Comparison of ENCODE assay signal across 28 cellular contexts in genomic region chr15:55383687-55384086, GRCh38. TPM values are rescaled to one million over a fixed set of nuclear protein-coding genes. Genes with fewer than 3 reads are reported as not detected.
DNase-seq lines count a peak whose midpoint lies in the region; ATAC-seq, FAIRE-seq and TF ChIP-seq lines count a peak whose summit lies in the region.
"Had no signal": no experiment of that assay in that cellular context is flagged by ENCODE, and none has a peak within 500 bp of the region (broad histone marks: within the 10 kb centered on the region; RNA-seq: fewer than 3 reads in every experiment).

No MANE protein-coding gene starts in this region.

- BruUV-seq in K562 (replicated peaks; lab: Mats Ljungman, UMichigan) = no TSS peak

- POLR2A ChIA-PET in activated CD4-positive, alpha-beta T cell treated with anti-CD3 and anti-CD28 coated beads for 36 hours (lab: Charles Lee) = no interaction called here
- POLR2A ChIA-PET in A549 (lab: Yijun Ruan, JAX) (interaction anchor here (1.0 kb wide), 1 partner anchor 25 kb away, joined by 3 read pairs; the partner anchor contains the start of genes CCPG1 and PIERCE2), K562 (lab: Yijun Ruan, JAX) (interaction anchor here (1.3 to 2.3 kb wide), 3 partner anchors 13 to 20 kb away, joined by 3 to 7 read pairs (median 6); no protein-coding TSS in a partner anchor)
- POLR2A ChIA-PET in activated CD4-positive, alpha-beta memory T cell treated with anti-CD3 and anti-CD28 coated beads, Interleukin-2, amount 10 ng/mL, durations not matched to agents 7 days and 5 days (lab: Charles Lee) = no interaction called here

- TF ChIP-seq CTCF in A549 (IDR thresholded peaks at IDR 0.05) (no peak), K562 (IDR thresholded peaks at IDR 0.05 in 2 of 3, conservative IDR thresholded peaks at IDR 0.05 in 1 of 3; ENCODE audit: insufficient read depth in 2 of 3, low read depth in 1 of 3, low read length in 3 of 3) (no peak)

- intact Hi-C loops in activated CD4-positive, alpha-beta T cell treated with anti-CD3 and anti-CD28 coated beads for 36 hours (cut with DNase I, micrococcal nuclease) = no loop called here
- intact Hi-C loops in K562 (cut with micrococcal nuclease) = no loop called here

- H3K36me3 ChIP-seq in K562 (ENCODE audit: control insufficient read depth, insufficient read depth, low read length) = peaks cover 64% of the 10 kb centered on the region; the same call in 2 of the 3 replicates
- H3K36me3 ChIP-seq: BE2C had no signal

- H3K4me2 ChIP-seq in A549 = no peak overlapping the region
- no peak overlapping the region for H3K4me2 ChIP-seq in K562 (ENCODE audit: insufficient read depth, low read length)
- H3K4me2 ChIP-seq: BLaER1 had no signal

- no peak for DNase-seq in activated CD4-positive, alpha-beta T cell treated with anti-CD3 and anti-CD28 coated beads for 36 hours
- DNase-seq in activated CD4-positive, alpha-beta T cell treated with anti-CD3 and anti-CD28 coated beads for 1 hour = no peak
- DNase-seq in A549 (ENCODE audit: low read depth in 1 of 2, low spot score in 1 of 2) (no peak), T-helper 17 cell (no peak), K562 (ENCODE audit: extremely low read depth in 1 of 4, low spot score in 3 of 4) (no peak)
- DNase-seq in stimulated activated naive CD4-positive, alpha-beta T cell (lab: John Stamatoyannopoulos, UW) = no peak
- no peak for DNase-seq in activated CD4-positive, alpha-beta memory T cell treated with anti-CD3 and anti-CD28 coated beads, Interleukin-2, amount 10 ng/mL, durations not matched to agents 7 days and 5 days
- DNase-seq: ACHN; BE2C; C1 segment of cervical spinal cord; CD4-positive, alpha-beta memory T cell; CD4-positive, CD25-positive, alpha-beta regulatory T cell; CD8-positive, alpha-beta memory T cell; COR-L47; DMS 273 treated with DMSO at 0.1 percent for 48 hours; DMS153; DMS53; DMS79; DND-41; EL; GDM1 had no signal

- no peaks in the 10 kb centered on the region for H3K27me3 Mint-ChIP-seq in activated CD4-positive, alpha-beta T cell treated with anti-CD3 and anti-CD28 coated beads for 36 hours
- H3K27me3 Mint-ChIP-seq in T-helper 17 cell = no peaks in the 10 kb centered on the region
- H3K27me3 Mint-ChIP-seq in activated CD4-positive, alpha-beta memory T cell treated with anti-CD3 and anti-CD28 coated beads, Interleukin-2, amount 10 ng/mL, durations not matched to agents 7 days and 5 days = no peaks in the 10 kb centered on the region
- H3K27me3 Mint-ChIP-seq: CD4-positive, alpha-beta memory T cell; CD4-positive, CD25-positive, alpha-beta regulatory T cell; CD8-positive, alpha-beta memory T cell had no signal

- WGBS in A549 (ENCODE audit: missing lambda C conversion rate) = 91% methylated on average over 2 of the region's 2 CpGs
- 93% methylated on average over 2 of the region's 2 CpGs for WGBS in K562 (ENCODE audit: insufficient coverage, low coverage, missing lambda C conversion rate)

- CTCF ChIA-PET in activated CD4-positive, alpha-beta T cell treated with anti-CD3 and anti-CD28 coated beads for 36 hours (lab: Charles Lee) = interaction anchor here (0.5 kb wide), 1 partner anchor 55 kb away, joined by 4 read pairs; no protein-coding TSS in a partner anchor
- CTCF ChIA-PET in A549 (lab: Yijun Ruan, JAX) (interaction anchor here (1.7 to 2.5 kb wide), 2 partner anchors 25 to 56 kb away, joined by 4 to 12 read pairs; partner anchors contain the start of genes CCPG1 and PIERCE2), K562 (lab: Yijun Ruan, JAX; ENCODE audit: low intra/inter-chr PET ratio) (no interaction called here)
- CTCF ChIA-PET in activated CD4-positive, alpha-beta memory T cell treated with anti-CD3 and anti-CD28 coated beads, Interleukin-2, amount 10 ng/mL, durations not matched to agents 7 days and 5 days (lab: Charles Lee) = interaction anchor here (1.0 to 1.7 kb wide), 2 partner anchors 24 to 52 kb away, joined by 4 to 10 read pairs; partner anchors contain the start of genes CCPG1 and PIERCE2

- TF ChIP-seq EP300 in A549 (IDR thresholded peaks at IDR 0.05) = no peak
- TF ChIP-seq EP300 in K562 (IDR thresholded peaks at IDR 0.05; ENCODE audit: low read length) = no peak

- H3K9ac ChIP-seq in K562 (ENCODE audit: insufficient read depth in 1 of 2, low read depth in 2 of 2, low read length in 2 of 2) = no peak overlapping the region
- H3K9ac ChIP-seq: BLaER1 had no signal

- H4K20me1 ChIP-seq in K562 (replicated peaks; ENCODE audit: control insufficient read depth, insufficient read depth, low read length) = no peaks in the 10 kb centered on the region
- H4K20me1 ChIP-seq: BLaER1 had no signal

- no peak for TF ChIP-seq RAD21 in A549 (conservative IDR thresholded peaks at IDR 0.05 in 1 of 2, IDR thresholded peaks at IDR 0.05 in 1 of 2)
- no peak for TF ChIP-seq RAD21 in K562 (CRISPR knock-in tag; conservative IDR thresholded peaks at IDR 0.05 in 1 of 2, IDR thresholded peaks at IDR 0.05 in 1 of 2)

- peak overlapping the region; percentile 35 for H3K27ac Mint-ChIP-seq in activated CD4-positive, alpha-beta T cell treated with anti-CD3 and anti-CD28 coated beads for 36 hours
- peak overlapping the region; percentile 16 for H3K27ac Mint-ChIP-seq in T-helper 17 cell
- H3K27ac Mint-ChIP-seq in activated CD4-positive, alpha-beta memory T cell treated with anti-CD3 and anti-CD28 coated beads, Interleukin-2, amount 10 ng/mL, durations not matched to agents 7 days and 5 days = no peak overlapping the region
- H3K27ac Mint-ChIP-seq: CD14-positive monocyte; CD4-positive, CD25-positive, alpha-beta regulatory T cell had no signal

- H3K9me3 ChIP-seq in A549 (no peaks in the 10 kb centered on the region), T-helper 17 cell (ENCODE audit: control insufficient read depth, low read length, poor library complexity, severe bottlenecking) (no peaks in the 10 kb centered on the region), K562 (replicated peaks; ENCODE audit: control insufficient read depth, insufficient read depth, low read depth, low read length) (no peaks in the 10 kb centered on the region)
- H3K9me3 ChIP-seq: BE2C had no signal

- no peaks in the 10 kb centered on the region for H3K9me1 ChIP-seq in K562 (ENCODE audit: control insufficient read depth, insufficient read depth, low read length)

- H3K4me1 ChIP-seq in A549 (peaks cover 4% of the 10 kb centered on the region; the same call in 2 of the 3 replicates), K562 (replicated peaks in 1 of 2; ENCODE audit: control insufficient read depth in 2 of 2, insufficient read depth in 2 of 2, low read length in 2 of 2) (no peaks in the 10 kb centered on the region)
- H3K4me1 ChIP-seq: BE2C, BLaER1 had no signal

- no peaks in the 10 kb centered on the region for H3K9me3 Mint-ChIP-seq in activated CD4-positive, alpha-beta T cell treated with anti-CD3 and anti-CD28 coated beads for 36 hours (ENCODE audit: low read depth)
- H3K9me3 Mint-ChIP-seq in activated CD4-positive, alpha-beta memory T cell treated with anti-CD3 and anti-CD28 coated beads, Interleukin-2, amount 10 ng/mL, durations not matched to agents 7 days and 5 days = no peaks in the 10 kb centered on the region
- H3K9me3 Mint-ChIP-seq: CD4-positive, alpha-beta memory T cell; CD4-positive, CD25-positive, alpha-beta regulatory T cell; CD8-positive, alpha-beta memory T cell had no signal

- H3K4me3 ChIP-seq in A549 (no peak overlapping the region), K562 (no peak overlapping the region)
- H3K4me3 ChIP-seq: BLaER1, GM12878 had no signal

- FAIRE-seq in A549 (lab: Jason Lieb, UNC) = peak; percentile 51
- FAIRE-seq in K562 (lab: Jason Lieb, UNC) = no peak
- FAIRE-seq: GM12878, GM12892, GM18507 had no signal

- H3K4me3 Mint-ChIP-seq in activated CD4-positive, alpha-beta T cell treated with anti-CD3 and anti-CD28 coated beads for 36 hours = no peak overlapping the region
- no peak overlapping the region for H3K4me3 Mint-ChIP-seq in T-helper 17 cell
- H3K4me3 Mint-ChIP-seq in activated CD4-positive, alpha-beta memory T cell treated with anti-CD3 and anti-CD28 coated beads, Interleukin-2, amount 10 ng/mL, durations not matched to agents 7 days and 5 days = no peak overlapping the region
- H3K4me3 Mint-ChIP-seq: CD14-positive monocyte; CD4-positive, alpha-beta memory T cell; CD4-positive, CD25-positive, alpha-beta regulatory T cell; CD8-positive, alpha-beta memory T cell had no signal

- no peaks in the 10 kb centered on the region for H3K27me3 ChIP-seq in K562 (ENCODE audit: control insufficient read depth in 2 of 2, insufficient read depth in 2 of 2, low read length in 2 of 2)
- H3K27me3 ChIP-seq: BE2C, BLaER1 had no signal

- H3K79me2 ChIP-seq in K562 (ENCODE audit: control insufficient read depth, insufficient read depth, low read length) = no peaks in the 10 kb centered on the region

- H3K36me3 Mint-ChIP-seq in activated CD4-positive, alpha-beta T cell treated with anti-CD3 and anti-CD28 coated beads for 36 hours (ENCODE audit: low read depth) = peaks cover 18% of the 10 kb centered on the region
- peaks cover 4% of the 10 kb centered on the region for H3K36me3 Mint-ChIP-seq in T-helper 17 cell (ENCODE audit: low read depth)
- peaks cover 25% of the 10 kb centered on the region for H3K36me3 Mint-ChIP-seq in activated CD4-positive, alpha-beta memory T cell treated with anti-CD3 and anti-CD28 coated beads, Interleukin-2, amount 10 ng/mL, durations not matched to agents 7 days and 5 days (ENCODE audit: low read depth)

- no peak for TF ChIP-seq POLR2A in A549 (IDR thresholded peaks at IDR 0.05; ENCODE audit: low read length)
- TF ChIP-seq POLR2A in K562 (conservative IDR thresholded peaks at IDR 0.05) = no peak

- ATAC-seq in activated CD4-positive, alpha-beta T cell treated with anti-CD3 and anti-CD28 coated beads for 36 hours = no peak
- ATAC-seq in A549 (no peak), T-helper 17 cell (no peak), K562 (no peak), HG03097 (IDR thresholded peaks at IDR 0.05; ENCODE audit: low FRiP score, unreplicated experiment) (no peak)
- ATAC-seq: GM12878 had no signal

- in situ Hi-C loops in K562 (cut with MboI) = no loop called here

- H3K27ac ChIP-seq in A549 = no peak overlapping the region
- no peak overlapping the region for H3K27ac ChIP-seq in K562 (ENCODE audit: extremely low read depth, low read depth, low read length)
- H3K27ac ChIP-seq: 22Rv1, BLaER1 had no signal

- H3K4me1 Mint-ChIP-seq in activated CD4-positive, alpha-beta T cell treated with anti-CD3 and anti-CD28 coated beads for 36 hours = no peaks in the 10 kb centered on the region
- H3K4me1 Mint-ChIP-seq in T-helper 17 cell = peaks cover 3% of the 10 kb centered on the region
- peaks cover 2% of the 10 kb centered on the region for H3K4me1 Mint-ChIP-seq in activated CD4-positive, alpha-beta memory T cell treated with anti-CD3 and anti-CD28 coated beads, Interleukin-2, amount 10 ng/mL, durations not matched to agents 7 days and 5 days

- H2AFZ ChIP-seq in K562 (ENCODE audit: low read depth, low read length) = no peak overlapping the region

RNA-seq across cellular contexts. Expression of gene CCPG1, which starts 24.5 kb away (rescaled TPM):
- 10 to 100 TPM; 11.3 to 12.2 TPM for total RNA-seq in activated CD4-positive, alpha-beta T cell treated with anti-CD3 and anti-CD28 coated beads for 36 hours
- polyA plus RNA-seq in A549 (2011; rRNA removed) = 173 and 176 TPM in 2 replicates
- 7.6 and 8.5 TPM in 2 replicates for polyA plus RNA-seq in A549 (2012; cell fraction: cytosol; rRNA removed)
- 4.9 and 7.9 TPM in 2 replicates for polyA plus RNA-seq in A549 (2012; cell fraction: nucleus; rRNA removed)
- 35.2 to 38.0 TPM (median 36.6 TPM) in 3 replicates for polyA plus RNA-seq in A549 (2017; fragmentation: RNase III; extraction: RNeasy Plus Mini Kit Qiagen cat#74134 plus additional on column Dnase treatment)
- 53.6 and 69.6 TPM in 2 replicates for polyA minus RNA-seq in A549 (2011; rRNA and poly(A)+ RNA removed)
- total RNA-seq in T-helper 17 cell = 10 to 100 TPM; 25.6 to 28.2 TPM
- 52.4 and 135 TPM in 2 replicates for total RNA-seq in K562 (2011; cell fraction: chromatin; rRNA removed; ENCODE audit: low replicate concordance)
- 18.8 and 28.3 TPM in 2 replicates for total RNA-seq in K562 (2011; cell fraction: nucleolus; rRNA removed)
- 41.9 and 56.3 TPM in 2 replicates for total RNA-seq in K562 (2011; cell fraction: nucleoplasm; rRNA removed)
- total RNA-seq in K562 (2014; rRNA removed) = 29.0 and 33.0 TPM in 2 replicates
- total RNA-seq in K562 (2014; rRNA removed; fragmentation: Illumina TruSeq; extraction: Trizol) = 54.9 and 76.1 TPM in 2 replicates
- 32.7 and 35.4 TPM in 2 replicates for total RNA-seq in K562 (2015; rRNA removed; fragmentation: Illumina TruSeq; extraction: Trizol)
- 41.9 and 48.7 TPM in 2 replicates for total RNA-seq in K562 (2021)
- 43.8 and 44.3 TPM in 2 replicates for polyA plus RNA-seq in K562 (2011; rRNA removed)
- polyA plus RNA-seq in K562 (2011; cell fraction: cytosol; rRNA removed) = 6.3 and 13.6 TPM in 2 replicates
- 10.0 and 19.9 TPM in 2 replicates for polyA plus RNA-seq in K562 (2011; cell fraction: nucleus; rRNA removed)
- 20.6 and 150 TPM in 2 replicates for polyA plus RNA-seq in K562 (2012)
- polyA plus RNA-seq in K562 (2014; fragmentation: Illumina TruSeq; extraction: Trizol) = 44.5 and 47.3 TPM in 2 replicates
- 10 to 100 TPM; 37.1 to 41.1 TPM for polyA plus RNA-seq in K562 (2014; fragmentation: Nextera tagmentation; extraction: Ambion mirVana)
- polyA plus RNA-seq in K562 (2014; rRNA removed) = 24.5 and 33.0 TPM in 2 replicates
- polyA minus RNA-seq in K562 (2011; rRNA and poly(A)+ RNA removed) = 54.8 and 94.0 TPM in 2 replicates
- polyA minus RNA-seq in K562 (2011; cell fraction: cytosol; rRNA and poly(A)+ RNA removed) = 22.1 and 27.6 TPM in 2 replicates
- 9.7 and 20.3 TPM in 2 replicates for polyA minus RNA-seq in K562 (2011; cell fraction: nucleus; rRNA and poly(A)+ RNA removed)
- 10 to 100 TPM; 33.3 to 33.4 TPM for total RNA-seq in activated CD4-positive, alpha-beta memory T cell treated with anti-CD3 and anti-CD28 coated beads, Interleukin-2, amount 10 ng/mL, durations not matched to agents 7 days and 5 days

RNA-seq across cellular contexts. Expression of gene PIERCE2, which starts 24.6 kb away (rescaled TPM):
- total RNA-seq in activated CD4-positive, alpha-beta T cell treated with anti-CD3 and anti-CD28 coated beads for 36 hours = under 1 TPM; 0.34 to 0.81 TPM
- polyA plus RNA-seq in A549 (2011; rRNA removed) (13.4 and 14.8 TPM in 2 replicates), A549 (2017; fragmentation: RNase III; extraction: RNeasy Plus Mini Kit Qiagen cat#74134 plus additional on column Dnase treatment) (3.3 to 4.8 TPM (median 4.3 TPM) in 3 replicates), K562 (2011; rRNA removed) (3.1 and 4.2 TPM in 2 replicates), K562 (2014; fragmentation: Illumina TruSeq; extraction: Trizol) (4.1 and 4.8 TPM in 2 replicates), K562 (2014; fragmentation: Nextera tagmentation; extraction: Ambion mirVana) (1 to 10 TPM; 4.0 to 4.2 TPM), K562 (2014; rRNA removed) (3.8 and 4.4 TPM in 2 replicates)
- polyA plus RNA-seq in A549 (2012; cell fraction: cytosol; rRNA removed) = 2.2 and 2.5 TPM in 2 replicates
- 0.50 and 0.98 TPM in 2 replicates for polyA plus RNA-seq in A549 (2012; cell fraction: nucleus; rRNA removed)
- polyA minus RNA-seq in A549 (2011; rRNA and poly(A)+ RNA removed) = 0.41 and 1.0 TPM in 2 replicates
- total RNA-seq in T-helper 17 cell (under 1 TPM in 1 of 2 donors, not detected in 1; 0.97 TPM), K562 (2014; rRNA removed) (2.3 and 2.9 TPM in 2 replicates), K562 (2014; rRNA removed; fragmentation: Illumina TruSeq; extraction: Trizol) (2.9 and 3.3 TPM in 2 replicates), K562 (2015; rRNA removed; fragmentation: Illumina TruSeq; extraction: Trizol) (1.8 and 2.9 TPM in 2 replicates), K562 (2021) (2.0 and 3.1 TPM in 2 replicates)
- total RNA-seq in K562 (2011; cell fraction: chromatin; rRNA removed; ENCODE audit: low replicate concordance) = 0.69 TPM in 1 of 2 replicates, not detected in the other
- total RNA-seq in K562 (2011; cell fraction: nucleolus; rRNA removed) = 1.1 TPM in 1 of 2 replicates, not detected in the other
- total RNA-seq in K562 (2011; cell fraction: nucleoplasm; rRNA removed) = 0.66 and 1.3 TPM in 2 replicates
- polyA plus RNA-seq in K562 (2011; cell fraction: cytosol; rRNA removed) = 1.1 and 2.3 TPM in 2 replicates
- 0.43 and 0.70 TPM in 2 replicates for polyA plus RNA-seq in K562 (2011; cell fraction: nucleus; rRNA removed)
- 2.5 and 13.9 TPM in 2 replicates for polyA plus RNA-seq in K562 (2012)
- polyA minus RNA-seq in K562 (2011; rRNA and poly(A)+ RNA removed) = 0.42 and 0.45 TPM in 2 replicates
- 2.0 TPM in 1 of 2 replicates, not detected in the other for polyA minus RNA-seq in K562 (2011; cell fraction: cytosol; rRNA and poly(A)+ RNA removed)
- polyA minus RNA-seq in K562 (2011; cell fraction: nucleus; rRNA and poly(A)+ RNA removed) = 0.67 TPM in 1 of 2 replicates, not detected in the other
- not detected for total RNA-seq in activated CD4-positive, alpha-beta memory T cell treated with anti-CD3 and anti-CD28 coated beads, Interleukin-2, amount 10 ng/mL, durations not matched to agents 7 days and 5 days
- total RNA-seq: CD4-positive, alpha-beta memory T cell; CD4-positive, CD25-positive, alpha-beta regulatory T cell had no signal
- polyA plus RNA-seq: CD8-positive, alpha-beta memory T cell had no signal

Comparison
In these comparisons a context has a peak if more than half of its experiments do, and no peak if none do; other contexts are left out.
1. POLR2A ChIA-PET loops: an anchor here in A549 (1.0 kb wide) and K562 (1.3 to 2.3 kb wide); none called in activated CD4-positive, alpha-beta T cell treated with anti-CD3 and anti-CD28 coated beads for 36 hours and activated CD4-positive, alpha-beta memory T cell treated with anti-CD3 and anti-CD28 coated beads, Interleukin-2, amount 10 ng/mL, durations not matched to agents 7 days and 5 days.